In the genomic region with DNA sequence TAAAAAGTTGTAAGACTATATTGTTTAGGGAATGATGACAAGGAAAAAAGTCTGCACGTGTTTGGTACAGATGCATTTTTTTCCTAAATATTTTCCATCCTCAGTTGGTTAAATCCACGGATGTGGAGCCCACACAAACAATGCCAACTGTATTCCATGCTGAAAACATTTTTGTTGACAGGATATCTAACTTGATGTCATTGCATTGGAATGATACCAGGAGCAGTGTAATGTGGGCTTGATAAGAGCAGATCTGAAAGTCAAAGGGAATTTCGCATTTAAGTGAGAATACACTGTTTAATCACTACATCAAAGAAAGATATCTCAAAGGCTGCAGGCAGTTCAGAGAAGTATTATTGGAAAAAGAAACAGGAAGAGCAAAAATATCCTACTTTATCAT, we compare ENCODE assay signal across 16 cellular contexts. TPM values are rescaled to one million over a fixed set of nuclear protein-coding genes. Genes with fewer than 3 reads are reported as not detected.
"Had no signal": no experiment of that assay in that cellular context is flagged by ENCODE, and none has a peak within 500 bp of the region (broad histone marks: within the 10 kb centered on the region; RNA-seq: fewer than 3 reads in every experiment).

No MANE protein-coding gene starts in this region.

- H3K36me3 ChIP-seq: right atrium auricular region, suprapubic skin had no signal

- DNase-seq: activated B cell treated with CpG ODN at 0.5 μM for 24 hours; activated CD4-positive, alpha-beta T cell treated with anti-CD3 and anti-CD28 coated beads for 48 hours; activated CD8-positive, alpha-beta T cell treated with anti-CD3 and anti-CD28 coated beads for 36 hours; activated effector memory CD4-positive, alpha-beta T cell treated with Interleukin-2 at 50 U/mL for 16 hours; activated T-cell treated with anti-CD3 and anti-CD28 coated beads, Interleukin-2, amount 50 U/mL, for 4 hours; amniotic stem cell; hippocampal formation; mesenchymal stem cell; nephron progenitor cell; occipital lobe; stimulated activated naive CD8-positive, alpha-beta T cell treated with anti-CD3 and anti-CD28 coated beads, Interleukin-15, Interleukin-2, amounts not matched to agents 100 U/mL and 50 U/mL, for 24 hours; T-helper 17 cell had no signal

- H3K9me3 ChIP-seq: right atrium auricular region, suprapubic skin had no signal

- H3K4me1 ChIP-seq: right atrium auricular region, suprapubic skin had no signal

- H3K4me3 ChIP-seq: right atrium auricular region, smooth muscle cell, suprapubic skin had no signal

- H3K27ac ChIP-seq: right atrium auricular region, suprapubic skin had no signal

- H3K27me3 ChIP-seq: right atrium auricular region, suprapubic skin had no signal

RNA-seq across cellular contexts. Expression of gene TMEM140, which starts 49.5 kb away (rescaled TPM):
- total RNA-seq: chondrocyte, smooth muscle cell had no signal
